10 cellular contexts compared by ENCODE assay signal in the genomic region with DNA sequence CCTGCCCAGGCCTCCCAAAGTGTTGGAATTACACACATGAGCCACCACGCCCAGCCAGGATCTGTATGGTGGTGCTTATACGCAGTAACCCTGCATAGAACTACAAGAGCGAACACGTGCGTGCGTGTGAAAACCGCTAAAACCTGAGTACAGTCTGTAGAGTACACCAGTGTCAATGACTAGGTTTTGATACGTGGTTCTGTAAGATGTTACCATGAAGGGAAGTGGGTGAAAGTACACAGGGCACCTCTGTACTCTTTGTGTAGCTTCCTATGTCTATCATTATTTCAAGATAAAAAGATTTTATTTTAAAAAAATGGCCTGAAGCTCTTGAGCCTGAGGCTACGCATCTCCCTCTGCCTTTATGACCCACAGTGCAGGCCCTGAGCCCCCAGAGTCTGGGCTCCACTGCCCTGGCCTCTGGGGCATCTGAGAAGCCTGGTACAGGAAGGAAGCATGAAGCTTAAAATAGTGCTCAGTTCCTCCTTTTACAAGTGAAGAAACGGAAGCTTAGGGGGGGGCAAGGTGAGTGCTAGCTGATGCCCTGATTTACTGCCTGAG. TPM values are rescaled to one million over a fixed set of nuclear protein-coding genes. Genes with fewer than 3 reads are reported as not detected.
DNase-seq lines count a peak whose midpoint lies in the region; ATAC-seq and TF ChIP-seq lines count a peak whose summit lies in the region.
"Had no signal": no experiment of that assay in that cellular context is flagged by ENCODE, and none has a peak within 500 bp of the region (broad histone marks: within the 10 kb centered on the region; RNA-seq: fewer than 3 reads in every experiment).

No MANE protein-coding gene starts in this region.

- H3K36me3 Mint-ChIP-seq in chondrocyte (ENCODE audit: low read depth) = no peaks in the 10 kb centered on the region

- no peak overlapping the region for H3K4me3 Mint-ChIP-seq in chondrocyte (ENCODE audit: unreplicated experiment)

- H2AFZ ChIP-seq in OCI-LY3 (ENCODE audit: low read depth, low read length) = no peak overlapping the region

- H3K27me3 Mint-ChIP-seq in chondrocyte (ENCODE audit: low read depth) = peaks cover 3% of the 10 kb centered on the region

- H3K27ac ChIP-seq in OCI-LY3 (ENCODE audit: low read length) (no peak overlapping the region), right atrium auricular region (no peak overlapping the region), caudate nucleus (ENCODE audit: low read depth, low read length) (no peak overlapping the region), heart left ventricle (peak overlapping the region in 1 of 12 donors; percentile 55)

- TF ChIP-seq CTCF in OCI-LY3 (IDR thresholded peaks at IDR 0.05; ENCODE audit: low read depth, low read length) = no peak
- TF ChIP-seq CTCF in right atrium auricular region (IDR thresholded peaks at IDR 0.05) = no peak
- TF ChIP-seq CTCF in chondrocyte (IDR thresholded peaks at IDR 0.05) = no peak
- no peak for TF ChIP-seq CTCF in heart left ventricle (IDR thresholded peaks at IDR 0.05)

- ATAC-seq in GM19025 (IDR thresholded peaks at IDR 0.05; ENCODE audit: low read depth, unreplicated experiment) = peak; percentile 89
- peak; percentile 73 for ATAC-seq in HG02870 (IDR thresholded peaks at IDR 0.05; ENCODE audit: unreplicated experiment)
- no peak for ATAC-seq in heart left ventricle

- H3K9me3 Mint-ChIP-seq in chondrocyte (ENCODE audit: low read depth) = peaks cover under 1% of the 10 kb centered on the region

- no peaks in the 10 kb centered on the region for H3K79me2 ChIP-seq in OCI-LY3 (ENCODE audit: low read length)

- H3K4me3 ChIP-seq in OCI-LY3 (ENCODE audit: low read length) = no peak overlapping the region
- H3K4me3 ChIP-seq in right atrium auricular region = no peak overlapping the region
- H3K4me3 ChIP-seq in heart left ventricle = no peak overlapping the region

- peaks cover 5% of the 10 kb centered on the region for H3K4me1 Mint-ChIP-seq in chondrocyte (ENCODE audit: low read depth)

- H3K27ac Mint-ChIP-seq in chondrocyte (ENCODE audit: unreplicated experiment) = no peak overlapping the region

- H3K4me2 ChIP-seq in OCI-LY3 (ENCODE audit: low read length) = peak overlapping the region; percentile 37

- H3K36me3 ChIP-seq in OCI-LY3 (replicated peaks; ENCODE audit: low read depth, low read length) (no peaks in the 10 kb centered on the region), right atrium auricular region (no peaks in the 10 kb centered on the region), heart left ventricle (no peaks in the 10 kb centered on the region)

- intact Hi-C loops in heart left ventricle (cut with DNase I) = no loop called here

- H4K20me1 ChIP-seq in OCI-LY3 (ENCODE audit: insufficient read depth, low read length) = no peaks in the 10 kb centered on the region

- H3K4me1 ChIP-seq in OCI-LY3 (ENCODE audit: low read length) = peaks cover 13% of the 10 kb centered on the region
- H3K4me1 ChIP-seq in right atrium auricular region = no peaks in the 10 kb centered on the region
- H3K4me1 ChIP-seq in heart left ventricle = peaks cover 0 to 27% (median 0%) of the 10 kb centered on the region in 12 donors

- WGBS in heart left ventricle, 4 donors = 87 to 93% (median 90%) methylated on average over 10 of the region's 10 CpGs

- DNase-seq in putamen (ENCODE audit: low spot score) (peak; percentile 19), right atrium auricular region (ENCODE audit: low spot score) (no peak), chondrocyte (ENCODE audit: low spot score) (no peak), caudate nucleus (lab: John Stamatoyannopoulos, UW) (no peak), heart left ventricle (no peak)

- 0 out of 2 replicates have a peak, but pooled peaks cover 2% of the 10 kb centered on the region for H3K27me3 ChIP-seq in OCI-LY3 (ENCODE audit: low read depth, low read length)
- H3K27me3 ChIP-seq in right atrium auricular region = no peaks in the 10 kb centered on the region
- no peaks in the 10 kb centered on the region for H3K27me3 ChIP-seq in heart left ventricle

- H3K9ac ChIP-seq in OCI-LY3 (ENCODE audit: low read length) = no peak overlapping the region

- no peak for TF ChIP-seq POLR2A in heart left ventricle (IDR thresholded peaks at IDR 0.05)

- no peaks in the 10 kb centered on the region for H3K9me3 ChIP-seq in OCI-LY3 (ENCODE audit: insufficient read depth, low read length)
- H3K9me3 ChIP-seq in right atrium auricular region = no peaks in the 10 kb centered on the region
- H3K9me3 ChIP-seq in heart left ventricle = no peaks in the 10 kb centered on the region

RNA-seq across cellular contexts. Expression of a gene that starts 21.6 kb away (rescaled TPM):
- total RNA-seq in right atrium auricular region (1 to 10 TPM in 1 of 2 donors, under 1 TPM in 1; 0.82 to 5.2 TPM), chondrocyte (not detected in 3 replicates), heart left ventricle (10 to 100 TPM in 1 of 9 donors, 1 to 10 TPM in 3, under 1 TPM in 5; 0.34 to 13.4 (median 0.75) TPM)
- under 1 TPM; 0.23 to 1.00 TPM for polyA plus RNA-seq in heart left ventricle
- total RNA-seq: endothelial cell of umbilical vein, RPMI7951 had no signal
- polyA plus RNA-seq: endothelial cell of umbilical vein had no signal

Comparison
In these comparisons a context has a peak if more than half of its experiments do, and no peak if none do; other contexts are left out.
1. ATAC-seq: peak in GM19025 (single experiment) and HG02870 (single experiment); none in heart left ventricle (0 of 4).